ENCODE assay signal across 8 cellular contexts in genomic region chr11:67303989-67304411, GRCh38. TPM values are rescaled to one million over a fixed set of nuclear protein-coding genes. Genes with fewer than 3 reads are reported as not detected.
DNase-seq lines count a peak whose midpoint lies in the region; ATAC-seq and TF ChIP-seq lines count a peak whose summit lies in the region.

No MANE protein-coding gene starts in this region.

- no peak overlapping the region for H3K4me3 Mint-ChIP-seq in neural progenitor cell

- TF ChIP-seq EP300 in SK-N-SH (IDR thresholded peaks at IDR 0.05; ENCODE audit: borderline replicate concordance in 1 of 2, low read depth in 1 of 2, low read length in 1 of 2): no peak

- peaks cover 13 to 17% of the 10 kb centered on the region in 2 experiments; a peak in 2 of 4 replicates for H3K4me1 ChIP-seq in SK-N-SH (ENCODE audit: control insufficient read depth in 1 of 2, insufficient read depth in 2 of 2, low read depth in 1 of 2, low read length in 1 of 2)
- H3K4me1 ChIP-seq in neural progenitor cell: peaks cover 12% of the 10 kb centered on the region

- no peaks in the 10 kb centered on the region for H3K27me3 ChIP-seq in SK-N-SH (ENCODE audit: insufficient read depth)
- H3K27me3 ChIP-seq in neural progenitor cell: peaks cover 16% of the 10 kb centered on the region

- no peaks in the 10 kb centered on the region for H3K9me2 ChIP-seq in SK-N-SH

- ATAC-seq in esophagus mucosa (peak; percentile 21), GM19023 (IDR thresholded peaks at IDR 0.05; ENCODE audit: unreplicated experiment) (no peak), HG03175 (IDR thresholded peaks at IDR 0.05; ENCODE audit: unreplicated experiment) (no peak)

- DNase-seq in EH (ENCODE audit: low read depth) (peak; percentile 29), SK-N-SH (peak; percentile 70), neural progenitor cell (ENCODE audit: low spot score) (no peak), NCI-H1694 treated with DMSO at 0.1 percent for 48 hours (lab: John Stamatoyannopoulos, UW) (no peak), GM19240 (ENCODE audit: insufficient read length, low spot score) (no peak)

- H3K9ac ChIP-seq in SK-N-SH (peak overlapping the region; percentile 84), neural progenitor cell (no peak overlapping the region)

- CTCF ChIA-PET in SK-N-SH (lab: Yijun Ruan, JAX): interaction anchor here (0.6 to 5.1 kb wide), 5 partner anchors 13 to 79 kb away, joined by 4 to 37 read pairs (median 6); partner anchors contain the start of gene ANKRD13D

- WGBS in SK-N-SH (ENCODE audit: low lambda C conversion rate): 32% methylated on average over 15 of the region's 25 CpGs

- POLR2A ChIA-PET in SK-N-SH (lab: Yijun Ruan, JAX): interaction anchor here (1.6 kb wide), 1 partner anchor 15 kb away, joined by 5 read pairs; the partner anchor contains the start of gene ANKRD13D

- H3K4me1 Mint-ChIP-seq in neural progenitor cell: peaks cover 8% of the 10 kb centered on the region

- TF ChIP-seq CTCF in SK-N-SH (IDR thresholded peaks at IDR 0.05): no peak
- TF ChIP-seq CTCF in neural progenitor cell (IDR thresholded peaks at IDR 0.05): no peak

- H3K9me3 Mint-ChIP-seq in neural progenitor cell: no peaks in the 10 kb centered on the region

- TF ChIP-seq RAD21 in SK-N-SH (IDR thresholded peaks at IDR 0.05; ENCODE audit: low read length): no peak

- no peaks in the 10 kb centered on the region for H3K9me3 ChIP-seq in SK-N-SH
- no peaks in the 10 kb centered on the region for H3K9me3 ChIP-seq in neural progenitor cell (ENCODE audit: low read depth)

- peaks cover 0 to 35% of the 10 kb centered on the region in 2 experiments for H3K36me3 ChIP-seq in SK-N-SH (replicated peaks in 1 of 2; ENCODE audit: control insufficient read depth in 1 of 2, insufficient read depth in 2 of 2, low read length in 1 of 2)
- H3K36me3 ChIP-seq in neural progenitor cell: no peaks in the 10 kb centered on the region

- H3K4me3 ChIP-seq in SK-N-SH (ENCODE audit: low read depth in 2 of 2, low read length in 1 of 2): peak overlapping the region; percentile 87 to 88
- H3K4me3 ChIP-seq in neural progenitor cell: peak overlapping the region; percentile 65

- no peaks in the 10 kb centered on the region for H3F3A ChIP-seq in SK-N-SH (replicated peaks; ENCODE audit: insufficient read depth)
- H3F3A ChIP-seq in neural progenitor cell (ENCODE audit: low read depth): peaks cover 27% of the 10 kb centered on the region

- H3K79me2 ChIP-seq in SK-N-SH (ENCODE audit: insufficient read depth): no peaks in the 10 kb centered on the region
- no peaks in the 10 kb centered on the region for H3K79me2 ChIP-seq in neural progenitor cell (ENCODE audit: low read depth)

- H2AFZ ChIP-seq in SK-N-SH (ENCODE audit: low read depth) (peak overlapping the region; percentile 74; the same call in 1 of the 2 replicates), neural progenitor cell (replicated peaks) (peak overlapping the region; percentile 53)

- H3K27ac Mint-ChIP-seq in neural progenitor cell: no peak overlapping the region

- H3K27me3 Mint-ChIP-seq in neural progenitor cell (ENCODE audit: insufficient read depth, low read depth): peaks cover 7% of the 10 kb centered on the region

- H3K27ac ChIP-seq in SK-N-SH (ENCODE audit: low read depth in 2 of 2, low read length in 1 of 2) (no peak overlapping the region; a peak in 1 of 4 replicates), neural progenitor cell (no peak overlapping the region)

- H4K20me1 ChIP-seq in SK-N-SH (ENCODE audit: insufficient read depth) (no peaks in the 10 kb centered on the region), neural progenitor cell (ENCODE audit: low read depth) (peaks cover 14% of the 10 kb centered on the region)

- H3K4me2 ChIP-seq in SK-N-SH (peak overlapping the region; percentile 92), neural progenitor cell (peak overlapping the region; percentile 91)

- H3K36me3 Mint-ChIP-seq in neural progenitor cell: peaks cover 6% of the 10 kb centered on the region

TF ChIP-seq in SK-N-SH, 30 proteins besides CTCF, POLR2A, EP300 and RAD21:
- TF ChIP-seq USF1 (IDR thresholded peaks at IDR 0.05; ENCODE audit: borderline replicate concordance, low read depth): no peak
- no peak for TF ChIP-seq GATA2 (CRISPR knock-in tag; IDR thresholded peaks at IDR 0.05)
- no peak for TF ChIP-seq EZH2phosphoT487 (IDR thresholded peaks at IDR 0.05; ENCODE audit: borderline replicate concordance, low read depth)
- no peak for TF ChIP-seq FOSL2 (IDR thresholded peaks at IDR 0.05; ENCODE audit: borderline replicate concordance, low read depth)
- no peak for TF ChIP-seq REST (IDR thresholded peaks at IDR 0.05; ENCODE audit: low read depth, low read length)
- TF ChIP-seq ZBTB33 (IDR thresholded peaks at IDR 0.05; ENCODE audit: borderline replicate concordance, low read depth): no peak

RNA-seq across cellular contexts. Expression of gene SSH3, which starts 0.7 kb away (rescaled TPM):
- 13.5 and 17.1 TPM in 2 replicates for polyA plus RNA-seq in SK-N-SH (2012; rRNA removed)
- 4.0 and 7.0 TPM in 2 replicates for polyA plus RNA-seq in SK-N-SH (2012; cell fraction: cytosol; rRNA removed)
- 73.4 and 77.8 TPM in 2 replicates for polyA plus RNA-seq in SK-N-SH (2012; cell fraction: nucleus; rRNA removed)
- total RNA-seq in esophagus mucosa: 78.4 TPM
- total RNA-seq in neural progenitor cell (ENCODE audit: low replicate concordance): 1.4 and 7.1 TPM in 2 replicates

RNA-seq across cellular contexts. Expression of gene ANKRD13D, which starts 14.9 kb away (rescaled TPM):
- polyA plus RNA-seq in SK-N-SH (2012; rRNA removed): 50.2 and 51.4 TPM in 2 replicates
- polyA plus RNA-seq in SK-N-SH (2012; cell fraction: cytosol; rRNA removed): 17.8 and 26.1 TPM in 2 replicates
- polyA plus RNA-seq in SK-N-SH (2012; cell fraction: nucleus; rRNA removed): 163 and 206 TPM in 2 replicates
- total RNA-seq in esophagus mucosa: 45.2 TPM
- 21.0 and 29.2 TPM in 2 replicates for total RNA-seq in neural progenitor cell (ENCODE audit: low replicate concordance)

RNA-seq across cellular contexts. Expression of gene GRK2, which starts 37.7 kb away (rescaled TPM):
- polyA plus RNA-seq in SK-N-SH (2012; rRNA removed): 44.6 and 48.5 TPM in 2 replicates
- polyA plus RNA-seq in SK-N-SH (2012; cell fraction: cytosol; rRNA removed): 19.5 and 33.5 TPM in 2 replicates
- polyA plus RNA-seq in SK-N-SH (2012; cell fraction: nucleus; rRNA removed): 106 and 118 TPM in 2 replicates
- total RNA-seq in esophagus mucosa: 61.6 TPM
- total RNA-seq in neural progenitor cell (ENCODE audit: low replicate concordance): 30.0 and 54.4 TPM in 2 replicates

RNA-seq across cellular contexts. Expression of gene POLD4, which starts 49.3 kb away (rescaled TPM):
- polyA plus RNA-seq in SK-N-SH (2012; rRNA removed): 80.4 and 89.4 TPM in 2 replicates
- polyA plus RNA-seq in SK-N-SH (2012; cell fraction: cytosol; rRNA removed): 38.1 and 46.2 TPM in 2 replicates
- polyA plus RNA-seq in SK-N-SH (2012; cell fraction: nucleus; rRNA removed): 161 and 245 TPM in 2 replicates
- total RNA-seq in esophagus mucosa (61.7 TPM), neural progenitor cell (ENCODE audit: low replicate concordance) (1.1 and 17.8 TPM in 2 replicates)

Comparison
In these comparisons a context has a peak if more than half of its experiments do, and no peak if none do; other contexts are left out.
1. DNase-seq: peak in EH (single experiment) and SK-N-SH (single experiment); none in neural progenitor cell (single experiment), NCI-H1694 treated with DMSO at 0.1 percent for 48 hours (single experiment) and GM19240 (single experiment).